ENCODE assay signal across 19 cellular contexts in the genomic region with DNA sequence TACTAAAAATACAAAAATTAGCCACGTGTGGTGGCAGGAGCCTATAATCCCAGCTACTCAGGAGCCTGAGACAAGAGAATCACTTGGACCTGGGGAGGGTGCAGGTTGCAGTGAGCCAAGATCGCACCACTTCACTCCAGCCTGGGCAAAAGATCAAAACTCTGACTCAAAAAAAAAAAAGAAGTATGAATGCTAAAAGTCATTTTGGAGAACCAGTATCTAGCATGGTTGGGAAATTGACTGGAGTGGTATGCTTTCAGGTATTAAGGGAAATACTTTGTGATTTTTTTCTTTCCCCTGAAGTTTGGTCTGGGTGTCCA. TPM values are rescaled to one million over a fixed set of nuclear protein-coding genes. Genes with fewer than 3 reads are reported as not detected.
DNase-seq lines count a peak whose midpoint lies in the region; ATAC-seq and TF ChIP-seq lines count a peak whose summit lies in the region.
"Had no signal": no experiment of that assay in that cellular context is flagged by ENCODE, and none has a peak within 500 bp of the region (broad histone marks: within the 10 kb centered on the region; RNA-seq: fewer than 3 reads in every experiment).

No MANE protein-coding gene starts in this region.

- H2AK5ac ChIP-seq in mesenchymal stem cell (ENCODE audit: low read length, severe bottlenecking), result no peak overlapping the region

- H3K79me1 ChIP-seq in mesenchymal stem cell (replicated peaks; ENCODE audit: low read length, poor library complexity, severe bottlenecking), result peaks cover 17% of the 10 kb centered on the region

- BruUV-seq in Calu3 (replicated peaks; lab: Mats Ljungman, UMichigan), result no TSS peak

- H3K27me3 ChIP-seq in right cardiac atrium (ENCODE audit: control insufficient read depth, insufficient read depth) (no peaks in the 10 kb centered on the region), testis (no peaks in the 10 kb centered on the region), mesenchymal stem cell (ENCODE audit: control insufficient read depth in 1 of 2, insufficient read depth in 1 of 2, low read length in 2 of 2) (no peaks in the 10 kb centered on the region)
- H3K27me3 ChIP-seq: Peyer's patch had no signal

- DNase-seq in T-helper 17 cell (no peak), fibroblast of mammary gland (ENCODE audit: low read depth) (peak; percentile 11), right cardiac atrium (no peak), testis (peak; percentile 49), Calu3 (no peak), mesenchymal stem cell (no peak), nephron progenitor cell (no peak)
- DNase-seq: CD4-positive, CD25-positive, alpha-beta regulatory T cell; COR-L47; DMS 273 treated with DMSO at 0.1 percent for 48 hours; DMS79 treated with DMSO at 0.1 percent for 48 hours; H9; HFFc6; Karpas-422; NCI-H1417; NCI-H187; NCI-H446; NCI-H526; Peyer's patch had no signal

- H3K4me1 Mint-ChIP-seq in T-helper 17 cell (peaks cover 5% of the 10 kb centered on the region), Calu3 (ENCODE audit: low read depth, unreplicated experiment) (no peaks in the 10 kb centered on the region), nephron progenitor cell (no peaks in the 10 kb centered on the region)
- H3K4me1 Mint-ChIP-seq: H9 had no signal

- no peaks in the 10 kb centered on the region for H3K9me3 ChIP-seq in T-helper 17 cell (ENCODE audit: control insufficient read depth, low read length, poor library complexity, severe bottlenecking)
- no peaks in the 10 kb centered on the region for H3K9me3 ChIP-seq in right cardiac atrium (ENCODE audit: control insufficient read depth, low read length)
- no peaks in the 10 kb centered on the region for H3K9me3 ChIP-seq in testis
- no peaks in the 10 kb centered on the region for H3K9me3 ChIP-seq in mesenchymal stem cell (ENCODE audit: control insufficient read depth, low read length)
- H3K9me3 ChIP-seq: Peyer's patch had no signal

- no peak overlapping the region for H4K91ac ChIP-seq in mesenchymal stem cell (ENCODE audit: low read length)

- H3K9me3 Mint-ChIP-seq in Calu3 (ENCODE audit: low read depth, unreplicated experiment), result no peaks in the 10 kb centered on the region
- H3K9me3 Mint-ChIP-seq in nephron progenitor cell, result no peaks in the 10 kb centered on the region
- H3K9me3 Mint-ChIP-seq: CD4-positive, CD25-positive, alpha-beta regulatory T cell; H9; HFFc6 had no signal

- TF ChIP-seq CTCF in fibroblast of mammary gland (conservative IDR thresholded peaks at IDR 0.05; ENCODE audit: control insufficient read depth, insufficient read depth, low read depth, low read length) (no peak), testis (IDR thresholded peaks at IDR 0.05) (no peak), Calu3 (IDR thresholded peaks at IDR 0.05; ENCODE audit: unreplicated experiment) (no peak), nephron progenitor cell (IDR thresholded peaks at IDR 0.05) (no peak)

- H3K14ac ChIP-seq in mesenchymal stem cell (ENCODE audit: low read length in 2 of 2), result no peak overlapping the region

- H3K27ac ChIP-seq in right cardiac atrium (ENCODE audit: low read length) (no peak overlapping the region), testis (peak overlapping the region; percentile 63 to 79), mesenchymal stem cell (ENCODE audit: low read length, poor library complexity, severe bottlenecking) (no peak overlapping the region)
- H3K27ac ChIP-seq: Peyer's patch had no signal

- H3K36me3 Mint-ChIP-seq in T-helper 17 cell (ENCODE audit: low read depth), result peaks cover 7% of the 10 kb centered on the region
- H3K36me3 Mint-ChIP-seq in Calu3 (ENCODE audit: insufficient read depth, unreplicated experiment), result peaks cover 4% of the 10 kb centered on the region
- H3K36me3 Mint-ChIP-seq in nephron progenitor cell (ENCODE audit: low read depth), result peaks cover 46% of the 10 kb centered on the region

- peaks cover 7% of the 10 kb centered on the region for H3K36me3 ChIP-seq in testis (ENCODE audit: low read depth, missing control alignments)
- H3K36me3 ChIP-seq in mesenchymal stem cell (ENCODE audit: control insufficient read depth in 1 of 2, insufficient read depth in 2 of 2, low read depth in 1 of 2, low read length in 2 of 2), result peaks cover 18 to 74% of the 10 kb centered on the region in 2 experiments

- H2AFZ ChIP-seq in mesenchymal stem cell (ENCODE audit: low read depth, low read length), result no peak overlapping the region

- intact Hi-C loops in right cardiac atrium (cut with DNase I) (no loop called here), testis (cut with DNase I; ENCODE audit: low total_unique reads) (no loop called here), Calu3 (cut with micrococcal nuclease; ENCODE audit: unreplicated experiment) (no loop called here)

- H2BK15ac ChIP-seq in mesenchymal stem cell (ENCODE audit: low read depth, poor library complexity, severe bottlenecking), result no peak overlapping the region

- 34% methylated on average over 2 of the region's 2 CpGs for WGBS in right cardiac atrium
- WGBS in testis, 2 donors, result 36 to 38% methylated on average over 2 of the region's 2 CpGs
- WGBS in mesenchymal stem cell, result 100% methylated on average over 2 of the region's 2 CpGs

- no peak overlapping the region for H3K18ac ChIP-seq in mesenchymal stem cell (ENCODE audit: low read depth in 1 of 2, low read length in 2 of 2)

- H4K8ac ChIP-seq in mesenchymal stem cell (ENCODE audit: low read length), result no peak overlapping the region

- ATAC-seq in T-helper 17 cell (no peak), right cardiac atrium (peak; percentile 51 to 68)

- H3K23ac ChIP-seq in mesenchymal stem cell (ENCODE audit: low read length in 2 of 2), result no peak overlapping the region

- H3K4me2 ChIP-seq in mesenchymal stem cell (ENCODE audit: low read length, poor library complexity, severe bottlenecking), result no peak overlapping the region

- H3K4me3 Mint-ChIP-seq in T-helper 17 cell (no peak overlapping the region), Calu3 (ENCODE audit: low read depth, unreplicated experiment) (no peak overlapping the region), nephron progenitor cell (no peak overlapping the region)
- H3K4me3 Mint-ChIP-seq: CD4-positive, CD25-positive, alpha-beta regulatory T cell; H9; HFFc6 had no signal

- H2BK5ac ChIP-seq in mesenchymal stem cell (ENCODE audit: low read depth, low read length, poor library complexity, severe bottlenecking), result no peak overlapping the region

- H3K4ac ChIP-seq in mesenchymal stem cell (ENCODE audit: low read depth in 1 of 2, low read length in 2 of 2), result no peak overlapping the region

- no peak overlapping the region for H3K4me3 ChIP-seq in fibroblast of mammary gland (ENCODE audit: control insufficient read depth, low read depth, low read length)
- H3K4me3 ChIP-seq in right cardiac atrium (ENCODE audit: low read length), result no peak overlapping the region
- no peak overlapping the region for H3K4me3 ChIP-seq in testis
- H3K4me3 ChIP-seq in mesenchymal stem cell (ENCODE audit: insufficient read depth in 1 of 2, low read depth in 1 of 2, low read length in 2 of 2), result no peak overlapping the region
- H3K4me3 ChIP-seq: Peyer's patch had no signal

- H3K27ac Mint-ChIP-seq in T-helper 17 cell (peak overlapping the region; percentile 61), Calu3 (ENCODE audit: unreplicated experiment) (no peak overlapping the region), nephron progenitor cell (no peak overlapping the region)
- H3K27ac Mint-ChIP-seq: HFFc6 had no signal

- H3K27me3 Mint-ChIP-seq in T-helper 17 cell, result no peaks in the 10 kb centered on the region
- H3K27me3 Mint-ChIP-seq in Calu3 (ENCODE audit: unreplicated experiment), result no peaks in the 10 kb centered on the region
- H3K27me3 Mint-ChIP-seq in nephron progenitor cell (ENCODE audit: low read depth, poor library complexity), result no peaks in the 10 kb centered on the region
- H3K27me3 Mint-ChIP-seq: CD4-positive, CD25-positive, alpha-beta regulatory T cell had no signal

- TF ChIP-seq POLR2A in testis (IDR thresholded peaks at IDR 0.05), result no peak

- H2BK120ac ChIP-seq in mesenchymal stem cell (ENCODE audit: low read depth, low read length), result no peak overlapping the region

- H3K4me1 ChIP-seq in right cardiac atrium (ENCODE audit: control insufficient read depth, insufficient read depth, low read length) (no peaks in the 10 kb centered on the region), testis (peaks cover 21% of the 10 kb centered on the region), mesenchymal stem cell (ENCODE audit: control insufficient read depth, insufficient read depth, low read depth, low read length) (peaks cover 1% of the 10 kb centered on the region)
- H3K4me1 ChIP-seq: Peyer's patch had no signal

- H2BK12ac ChIP-seq in mesenchymal stem cell (ENCODE audit: low read length in 2 of 2), result no peak overlapping the region

- CTCF ChIA-PET in Calu3 (lab: Charles Lee), result no interaction called here

- no peak overlapping the region for H3K9ac ChIP-seq in mesenchymal stem cell (ENCODE audit: low read length)

RNA-seq across cellular contexts. Expression of a gene that starts 30.1 kb away (rescaled TPM):
- total RNA-seq in T-helper 17 cell, result 10 to 100 TPM; 32.4 to 32.9 TPM
- 100 to 1,000 TPM; 107 to 114 (median 111) TPM for total RNA-seq in right cardiac atrium
- 96.4 TPM for polyA plus RNA-seq in right cardiac atrium
- total RNA-seq in testis, result 100 to 1,000 TPM; 196 to 220 TPM
- 192 TPM for polyA plus RNA-seq in testis (ENCODE audit: insufficient read depth, low read depth, low replicate concordance)
- 56.8 and 63.4 TPM in 2 replicates for total RNA-seq in Calu3 (2022)
- polyA plus RNA-seq in mesenchymal stem cell (2013, experiment 1 of 2), result 67.4 TPM
- 64.8 TPM for polyA plus RNA-seq in mesenchymal stem cell (2013, experiment 2 of 2)

RNA-seq across cellular contexts. Expression of a gene that starts 33.3 kb away (rescaled TPM):
- 10 to 100 TPM; 13.7 to 16.3 TPM for total RNA-seq in T-helper 17 cell
- 10 to 100 TPM; 22.5 to 24.9 (median 23.6) TPM for total RNA-seq in right cardiac atrium
- 11.8 TPM for polyA plus RNA-seq in right cardiac atrium
- total RNA-seq in testis, result 10 to 100 TPM; 28.3 to 32.2 TPM
- 14.8 TPM for polyA plus RNA-seq in testis (ENCODE audit: insufficient read depth, low read depth, low replicate concordance)
- 38.4 and 42.8 TPM in 2 replicates for total RNA-seq in Calu3 (2022)
- polyA plus RNA-seq in mesenchymal stem cell (2013, experiment 1 of 2), result 10.5 TPM
- polyA plus RNA-seq in mesenchymal stem cell (2013, experiment 2 of 2), result 10.8 TPM

Comparison
In these comparisons a context has a peak if more than half of its experiments do, and no peak if none do; other contexts are left out.
1. DNase-seq: peak in fibroblast of mammary gland (single experiment) and testis (single experiment); none in T-helper 17 cell (0 of 3), right cardiac atrium (0 of 3), Calu3 (single experiment), mesenchymal stem cell (single experiment) and nephron progenitor cell (single experiment).
2. H3K27ac ChIP-seq: peak in testis (2 of 2); none in right cardiac atrium (single experiment) and mesenchymal stem cell (single experiment).